In genomic region chr5:76571595-76571994, GRCh38 we compare ENCODE assay signal across 17 cellular contexts. TPM values are rescaled to one million over a fixed set of nuclear protein-coding genes. Genes with fewer than 3 reads are reported as not detected.
DNase-seq lines count a peak whose midpoint lies in the region; ATAC-seq and TF ChIP-seq lines count a peak whose summit lies in the region.
"Had no signal": no experiment of that assay in that cellular context is flagged by ENCODE, and none has a peak within 500 bp of the region (broad histone marks: within the 10 kb centered on the region; RNA-seq: fewer than 3 reads in every experiment).

No MANE protein-coding gene starts in this region.

- POLR2A ChIA-PET in naive thymus-derived CD4-positive, alpha-beta T cell (lab: Charles Lee): no interaction called here

- peak overlapping the region; percentile 55 for H3K27ac ChIP-seq in DOHH2 (ENCODE audit: low read depth, low read length)
- no peak overlapping the region for H3K27ac ChIP-seq in SU-DHL-6 (ENCODE audit: low read depth, low read length)
- no peak overlapping the region for H3K27ac ChIP-seq in naive thymus-derived CD4-positive, alpha-beta T cell (ENCODE audit: low read depth, low read length)
- H3K27ac ChIP-seq: epithelial cell of prostate, prostate gland, thyroid gland had no signal

- no peak overlapping the region for H3K9ac ChIP-seq in SU-DHL-6 (ENCODE audit: low read length)

- H3K27me3 Mint-ChIP-seq in naive thymus-derived CD4-positive, alpha-beta T cell: no peaks in the 10 kb centered on the region
- H3K27me3 Mint-ChIP-seq: activated CD8-positive, alpha-beta memory T cell treated with anti-CD3 and anti-CD28 coated beads, Interleukin-2, amount 10 ng/mL, durations not matched to agents 7 days and 5 days; T-helper 17 cell had no signal

- H3K9me3 ChIP-seq in DOHH2 (ENCODE audit: control insufficient read depth, insufficient read depth, low read length): no peaks in the 10 kb centered on the region
- no peaks in the 10 kb centered on the region for H3K9me3 ChIP-seq in SU-DHL-6 (ENCODE audit: insufficient read depth, low read length)
- no peaks in the 10 kb centered on the region for H3K9me3 ChIP-seq in naive thymus-derived CD4-positive, alpha-beta T cell (ENCODE audit: control insufficient read depth in 2 of 3, low read length in 3 of 3)
- H3K9me3 ChIP-seq: prostate gland, thyroid gland had no signal

- H3K4me3 ChIP-seq in DOHH2 (ENCODE audit: low read length) (peak overlapping the region; percentile 57), SU-DHL-6 (ENCODE audit: insufficient read depth, low read length, poor library complexity, severe bottlenecking) (no peak overlapping the region)
- H3K4me3 ChIP-seq in naive thymus-derived CD4-positive, alpha-beta T cell (ENCODE audit: low read length): no peak overlapping the region
- H3K4me3 ChIP-seq: prostate gland, thyroid gland had no signal

- no peaks in the 10 kb centered on the region for H3K9me3 Mint-ChIP-seq in naive thymus-derived CD4-positive, alpha-beta T cell
- H3K9me3 Mint-ChIP-seq: stimulated activated effector memory CD8-positive, alpha-beta T cell treated with anti-CD3 and anti-CD28 coated beads, Interleukin-12 subunit alpha, Interleukin-12 subunit beta, amount 100 ng/mL, for 72 hours had no signal

- H3K4me1 ChIP-seq in DOHH2 (ENCODE audit: control insufficient read depth, low read length): peaks cover 34% of the 10 kb centered on the region
- H3K4me1 ChIP-seq in naive thymus-derived CD4-positive, alpha-beta T cell (ENCODE audit: control insufficient read depth in 2 of 2, insufficient read depth in 2 of 2, low read length in 2 of 2): no peaks in the 10 kb centered on the region
- H3K4me1 ChIP-seq: prostate gland, thyroid gland had no signal

- H3K27me3 ChIP-seq in DOHH2 (ENCODE audit: control insufficient read depth, low read length) (no peaks in the 10 kb centered on the region), SU-DHL-6 (ENCODE audit: low read length) (no peaks in the 10 kb centered on the region)
- no peaks in the 10 kb centered on the region for H3K27me3 ChIP-seq in naive thymus-derived CD4-positive, alpha-beta T cell (ENCODE audit: control insufficient read depth in 2 of 2, insufficient read depth in 2 of 2, low read length in 2 of 2)
- H3K27me3 ChIP-seq: thyroid gland had no signal

- H3K4me2 ChIP-seq in DOHH2 (ENCODE audit: low read length): peak overlapping the region; percentile 78
- peak overlapping the region; percentile 36 for H3K4me2 ChIP-seq in SU-DHL-6 (ENCODE audit: low read depth, low read length, poor library complexity, severe bottlenecking)

- TF ChIP-seq CTCF in DOHH2 (IDR thresholded peaks at IDR 0.05; ENCODE audit: low read depth, low read length, poor library complexity, severe bottlenecking) (peak; percentile 40), GM13977 (IDR thresholded peaks at IDR 0.05; ENCODE audit: extremely low read depth, insufficient read depth, missing control alignments) (peak; percentile 6), SU-DHL-6 (IDR thresholded peaks at IDR 0.05; ENCODE audit: insufficient read depth, low read length, poor library complexity, severe bottlenecking) (no peak)

- ATAC-seq in naive thymus-derived CD4-positive, alpha-beta T cell: peak; percentile 44
- ATAC-seq in HG02763 (IDR thresholded peaks at IDR 0.05; ENCODE audit: unreplicated experiment): no peak
- ATAC-seq: activated CD8-positive, alpha-beta memory T cell treated with anti-CD3 and anti-CD28 coated beads, Interleukin-2, amount 10 ng/mL, durations not matched to agents 7 days and 5 days; stimulated activated effector memory CD8-positive, alpha-beta T cell treated with anti-CD3 and anti-CD28 coated beads, Interleukin-12 subunit alpha, Interleukin-12 subunit beta, amount 100 ng/mL, for 72 hours; T-helper 17 cell had no signal

- CTCF ChIA-PET in naive thymus-derived CD4-positive, alpha-beta T cell (lab: Charles Lee): interaction anchor here (0.8 kb wide), 1 partner anchor 12 kb away, joined by 3 read pairs; no protein-coding TSS in a partner anchor

- H3K4me1 Mint-ChIP-seq in naive thymus-derived CD4-positive, alpha-beta T cell: peaks cover 4 to 25% (median 8%) of the 10 kb centered on the region in 7 donors

- H3K4me3 Mint-ChIP-seq in naive thymus-derived CD4-positive, alpha-beta T cell: no peak overlapping the region
- H3K4me3 Mint-ChIP-seq: activated CD8-positive, alpha-beta memory T cell treated with anti-CD3 and anti-CD28 coated beads, Interleukin-2, amount 10 ng/mL, durations not matched to agents 7 days and 5 days; stimulated activated effector memory CD8-positive, alpha-beta T cell treated with anti-CD3 and anti-CD28 coated beads, Interleukin-12 subunit alpha, Interleukin-12 subunit beta, amount 100 ng/mL, for 72 hours; T-helper 17 cell had no signal

- H3K36me3 ChIP-seq in DOHH2 (ENCODE audit: control insufficient read depth, low read length): peaks cover 9% of the 10 kb centered on the region
- H3K36me3 ChIP-seq in SU-DHL-6 (ENCODE audit: low read length): no peaks in the 10 kb centered on the region
- peaks cover 0 to 9% (median 3%) of the 10 kb centered on the region in 3 experiments for H3K36me3 ChIP-seq in naive thymus-derived CD4-positive, alpha-beta T cell (ENCODE audit: control insufficient read depth in 2 of 3, insufficient read depth in 3 of 3, low read length in 3 of 3)
- H3K36me3 ChIP-seq: prostate gland, thyroid gland had no signal

- H4K20me1 ChIP-seq in DOHH2 (ENCODE audit: control insufficient read depth, insufficient read depth, low read depth, low read length) (no peaks in the 10 kb centered on the region), SU-DHL-6 (ENCODE audit: low read depth, low read length) (no peaks in the 10 kb centered on the region)

- H2AFZ ChIP-seq in SU-DHL-6 (ENCODE audit: low read depth, low read length, severe bottlenecking): no peak overlapping the region

- in situ Hi-C loops in GM13977 (cut with MboI; ENCODE audit: low pct_unique_long_range_greater_than_20kb, low sequenced_read_pairs, unreplicated experiment): no loop called here

- peak overlapping the region in 2 of 9 donors; percentile 16 to 33 for H3K27ac Mint-ChIP-seq in naive thymus-derived CD4-positive, alpha-beta T cell
- H3K27ac Mint-ChIP-seq: activated CD8-positive, alpha-beta memory T cell treated with anti-CD3 and anti-CD28 coated beads, Interleukin-2, amount 10 ng/mL, durations not matched to agents 7 days and 5 days; stimulated activated effector memory CD8-positive, alpha-beta T cell treated with anti-CD3 and anti-CD28 coated beads, Interleukin-12 subunit alpha, Interleukin-12 subunit beta, amount 100 ng/mL, for 72 hours; T-helper 17 cell had no signal

- DNase-seq in GM13977 (ENCODE audit: low spot score): no peak
- DNase-seq in naive thymus-derived CD4-positive, alpha-beta T cell: peak in 1 of 9 donors; percentile 4
- no peak for DNase-seq in NCI-H226
- DNase-seq in activated T-cell treated with anti-CD3 and anti-CD28 coated beads, Interleukin-2, amount 50 U/mL, for 1 hour: no peak
- DNase-seq: activated CD8-positive, alpha-beta memory T cell treated with anti-CD3 and anti-CD28 coated beads, Interleukin-2, amount 10 ng/mL, durations not matched to agents 7 days and 5 days; activated effector memory CD4-positive, alpha-beta T cell treated with anti-CD3 and anti-CD28 coated beads, Interleukin-2, amount 50 U/mL, for 16 hours; C1 segment of cervical spinal cord; NCI-H82; T-helper 17 cell; thyroid gland had no signal

- H3F3A ChIP-seq in DOHH2 (ENCODE audit: control insufficient read depth, insufficient read depth): 0 out of 2 replicates have a peak, but pooled peaks cover 2% of the 10 kb centered on the region
- H3F3A ChIP-seq in SU-DHL-6 (ENCODE audit: insufficient read depth): no peaks in the 10 kb centered on the region

- peaks cover 2% of the 10 kb centered on the region; the same call in 1 of the 2 replicates for H3K79me2 ChIP-seq in DOHH2 (ENCODE audit: control insufficient read depth, low read length)
- no peaks in the 10 kb centered on the region for H3K79me2 ChIP-seq in SU-DHL-6 (ENCODE audit: insufficient read depth, low read length)

- intact Hi-C loops in naive thymus-derived CD4-positive, alpha-beta T cell (cut with micrococcal nuclease): no loop called here

- H3K9me2 ChIP-seq in DOHH2 (replicated peaks; ENCODE audit: control insufficient read depth, low read length): no peaks in the 10 kb centered on the region
- H3K9me2 ChIP-seq in SU-DHL-6 (replicated peaks; ENCODE audit: insufficient read depth, low read length): no peaks in the 10 kb centered on the region

- peaks cover 5 to 28% (median 15%) of the 10 kb centered on the region in 5 donors for H3K36me3 Mint-ChIP-seq in naive thymus-derived CD4-positive, alpha-beta T cell

RNA-seq across cellular contexts. Expression of gene F2RL2, which starts 51.6 kb away (rescaled TPM):
- not detected for total RNA-seq in naive thymus-derived CD4-positive, alpha-beta T cell
- polyA plus RNA-seq in naive thymus-derived CD4-positive, alpha-beta T cell: under 1 TPM; 0.46 to 0.51 TPM
- total RNA-seq: lung microvascular endothelial cell, prostate gland, T-helper 17 cell had no signal
